ENCODE assay signal across 7 cellular contexts in genomic region chr1:160607051-160608032, GRCh38. TPM values are rescaled to one million over a fixed set of nuclear protein-coding genes. Genes with fewer than 3 reads are reported as not detected.
DNase-seq lines count a peak whose midpoint lies in the region; ATAC-seq, FAIRE-seq and TF ChIP-seq lines count a peak whose summit lies in the region.

No MANE protein-coding gene starts in this region.

- TF ChIP-seq EP300 in gastroesophageal sphincter (IDR thresholded peaks at IDR 0.05), result no peak

- TF ChIP-seq POLR2A in gastroesophageal sphincter (IDR thresholded peaks at IDR 0.05), result no peak

- H2AFZ ChIP-seq in OCI-LY3 (ENCODE audit: low read depth, low read length), result peak overlapping the region; percentile 51; the same call in 1 of the 2 replicates

- no peaks in the 10 kb centered on the region for H3K79me2 ChIP-seq in OCI-LY3 (ENCODE audit: low read length)

- no peaks in the 10 kb centered on the region for H4K20me1 ChIP-seq in OCI-LY3 (ENCODE audit: insufficient read depth, low read length)

- H3K9me3 Mint-ChIP-seq in IgD-negative memory B cell, result peaks cover 0 to 5% (median 3%) of the 10 kb centered on the region in 3 donors

- H3K4me3 Mint-ChIP-seq in IgD-negative memory B cell, result peak overlapping the region in 2 of 4 donors; percentile 42 to 49

- H3K27me3 ChIP-seq in OCI-LY3 (ENCODE audit: low read depth, low read length), result no peaks in the 10 kb centered on the region
- peaks cover 23% of the 10 kb centered on the region for H3K27me3 ChIP-seq in gastroesophageal sphincter
- no peaks in the 10 kb centered on the region for H3K27me3 ChIP-seq in pancreas

- TF ChIP-seq CTCF in OCI-LY3 (IDR thresholded peaks at IDR 0.05; ENCODE audit: low read depth, low read length) (peak; percentile 98), gastroesophageal sphincter (IDR thresholded peaks at IDR 0.05) (peak; percentile 13 to 47 (median 38)), pancreas (IDR thresholded peaks at IDR 0.05) (peak; percentile 56 to 67 (median 64))

- H3K9me3 ChIP-seq in OCI-LY3 (ENCODE audit: insufficient read depth, low read length) (no peaks in the 10 kb centered on the region), gastroesophageal sphincter (peaks cover 0 to 10% (median 0%) of the 10 kb centered on the region in 3 donors), pancreas (no peaks in the 10 kb centered on the region)

- no peaks in the 10 kb centered on the region for H3K36me3 ChIP-seq in OCI-LY3 (replicated peaks; ENCODE audit: low read depth, low read length)
- H3K36me3 ChIP-seq in gastroesophageal sphincter, result no peaks in the 10 kb centered on the region
- no peaks in the 10 kb centered on the region for H3K36me3 ChIP-seq in pancreas

- H3K27me3 Mint-ChIP-seq in IgD-negative memory B cell, result no peaks in the 10 kb centered on the region

- DNase-seq in GM03348 (ENCODE audit: low spot score), result peak; percentile 79
- DNase-seq in activated gamma-delta T cell treated with anti-CD3 and anti-CD28 coated beads, Interleukin-2, amount 50 U/mL, for 16 hours (ENCODE audit: low read depth), result peak; percentile 45
- DNase-seq in pancreas, result peak in 3 of 6 donors; percentile 39 to 74 (median 51)

- peaks cover 17 to 22% (median 20%) of the 10 kb centered on the region in 3 donors for H3K4me1 Mint-ChIP-seq in IgD-negative memory B cell

- H3K4me3 ChIP-seq in OCI-LY3 (ENCODE audit: low read length) (no peak overlapping the region), gastroesophageal sphincter (no peak overlapping the region), pancreas (no peak overlapping the region)

- ATAC-seq in GM21576 (IDR thresholded peaks at IDR 0.05; ENCODE audit: unreplicated experiment) (peak; percentile 65), gastroesophageal sphincter (no peak), pancreas (peak; percentile 92 to 100 (median 98))

- H3K36me3 Mint-ChIP-seq in IgD-negative memory B cell, result peaks cover 3% of the 10 kb centered on the region

- 21 to 27% methylated on average over 3 of the region's 4 CpGs for WGBS in gastroesophageal sphincter (ENCODE audit: low coverage in 1 of 2), 2 donors
- 48 to 50% methylated on average over 4 of the region's 4 CpGs for WGBS in pancreas, 2 donors

- peak overlapping the region; percentile 0 to 78 (median 23) for H3K27ac Mint-ChIP-seq in IgD-negative memory B cell

- peak; percentile 91 for FAIRE-seq in pancreas (lab: Jason Lieb, UNC)

- peaks cover 53% of the 10 kb centered on the region for H3K4me1 ChIP-seq in OCI-LY3 (ENCODE audit: low read length)
- H3K4me1 ChIP-seq in gastroesophageal sphincter, result no peaks in the 10 kb centered on the region
- H3K4me1 ChIP-seq in pancreas, result no peaks in the 10 kb centered on the region

- intact Hi-C loops in pancreas (cut with DNase I), result loop anchor here in 2 of 3 donors (5.0 kb wide), 1 partner anchor 180 kb away; no protein-coding TSS in a partner anchor

- H3K27ac ChIP-seq in OCI-LY3 (ENCODE audit: low read length) (no peak overlapping the region), gastroesophageal sphincter (no peak overlapping the region), pancreas (no peak overlapping the region)

- no peak overlapping the region for H3K9ac ChIP-seq in OCI-LY3 (ENCODE audit: low read length)

- H3K4me2 ChIP-seq in OCI-LY3 (ENCODE audit: low read length), result peak overlapping the region; percentile 25; the same call in 1 of the 2 replicates

RNA-seq across cellular contexts. Expression of gene CD84, which starts 28.0 kb away (rescaled TPM):
- 8.7 TPM for polyA plus RNA-seq in IgD-negative memory B cell
- total RNA-seq in gastroesophageal sphincter, result 1 to 10 TPM; 3.0 to 6.7 (median 4.3) TPM
- total RNA-seq in pancreas, result 10 to 100 TPM in 1 of 6 donors, 1 to 10 TPM in 5; 2.3 to 13.2 (median 3.7) TPM
- polyA plus RNA-seq in pancreas, result under 1 TPM; 0.16 to 0.57 TPM

RNA-seq across cellular contexts. Expression of gene SLAMF1, which starts 39.5 kb away (rescaled TPM):
- 17.2 TPM for polyA plus RNA-seq in IgD-negative memory B cell
- total RNA-seq in gastroesophageal sphincter, result 1 to 10 TPM in 2 of 4 donors, under 1 TPM in 1, not detected in 1; 0.12 to 2.8 (median 1.2) TPM
- under 1 TPM in 5 of 6 donors, not detected in 1; 0.16 to 0.47 (median 0.40) TPM for total RNA-seq in pancreas
- polyA plus RNA-seq in pancreas, result under 1 TPM; 0.19 to 0.38 TPM

Comparison
In these comparisons a context has a peak if more than half of its experiments do, and no peak if none do; other contexts are left out.
1. CTCF ChIP-seq: peak in every context shown above with its lines; median percentile 98 in OCI-LY3; 64 in pancreas; 38 in gastroesophageal sphincter.